In the genomic region with DNA sequence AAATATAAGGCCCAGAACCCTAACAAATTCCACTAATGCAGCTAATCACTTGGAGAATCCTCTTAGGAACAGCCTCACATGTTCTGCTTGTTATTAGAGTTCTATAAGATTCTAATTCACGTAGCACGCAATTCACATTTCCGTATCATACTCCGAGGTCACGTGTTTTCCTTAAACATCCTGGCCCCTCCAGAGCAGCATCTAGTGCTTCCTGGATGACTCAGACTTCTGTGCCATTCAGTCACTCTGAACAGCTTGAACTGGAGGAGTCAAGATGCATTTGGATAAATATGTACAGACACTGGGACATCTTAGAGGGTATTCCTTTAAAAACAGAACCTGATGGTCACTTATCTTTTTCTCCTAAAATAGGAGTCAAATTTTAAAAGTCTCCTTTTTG, we compare ENCODE assay signal across 12 cellular contexts.
A peak's percentile ranks its signal among the peaks of the same experiment; 100 is the strongest.
DNase-seq lines count a peak whose midpoint lies in the region; ATAC-seq and TF ChIP-seq lines count a peak whose summit lies in the region.
"Had no signal": no experiment of that assay in that cellular context is flagged by ENCODE, and none has a peak within 500 bp of the region (broad histone marks: within the 10 kb centered on the region; RNA-seq: fewer than 3 reads in every experiment).

No MANE protein-coding gene starts in this region.

- DNase-seq in EH (ENCODE audit: low read depth), result peak; percentile 3
- peak; percentile 81 for DNase-seq in HT1080 (ENCODE audit: low read depth)
- DNase-seq in amniotic epithelial cell (ENCODE audit: low read depth), result peak; percentile 1
- DNase-seq in kidney tubule cell (ENCODE audit: low spot score), result peak; percentile 33
- DNase-seq in SK-N-DZ (ENCODE audit: low spot score), result no peak
- no peak for DNase-seq in activated T-cell treated with anti-CD3 and anti-CD28 coated beads, Interleukin-2, amount 50 U/mL, for 48 hours
- DNase-seq: activated effector memory CD4-positive, alpha-beta T cell treated with anti-CD3 and anti-CD28 coated beads, Interleukin-2, amount 50 U/mL, for 16 hours; cerebellar nuclear complex; NCI-H1694; NCI-H526 had no signal

- no peak for ATAC-seq in GM18505 (IDR thresholded peaks at IDR 0.05; ENCODE audit: unreplicated experiment)
- ATAC-seq: esophagus mucosa had no signal

- no peak for TF ChIP-seq POLR2A in GM18505 (IDR thresholded peaks at IDR 0.05; ENCODE audit: borderline replicate concordance, extremely low read depth, insufficient read depth, insufficient read length)

Comparison
In these comparisons a context has a peak if more than half of its experiments do, and no peak if none do; other contexts are left out.
1. DNase-seq: peak in EH (single experiment), HT1080 (single experiment), amniotic epithelial cell (single experiment) and kidney tubule cell (single experiment); none in SK-N-DZ (single experiment) and activated T-cell treated with anti-CD3 and anti-CD28 coated beads, Interleukin-2, amount 50 U/mL, for 48 hours (0 of 2).